10 cellular contexts compared by ENCODE assay signal in genomic region chr18:54278615-54279014, GRCh38.
"Had no signal": no experiment of that assay in that cellular context is flagged by ENCODE, and none has a peak within 500 bp of the region (broad histone marks: within the 10 kb centered on the region; RNA-seq: fewer than 3 reads in every experiment).

No MANE protein-coding gene starts in this region.

- H3K4me3 ChIP-seq: cardiac muscle cell, esophagus muscularis mucosa, left ventricle myocardium inferior had no signal

- H3K4me1 ChIP-seq: esophagus muscularis mucosa had no signal

- H3K27me3 Mint-ChIP-seq: activated CD4-positive, alpha-beta T cell treated with anti-CD3 and anti-CD28 coated beads for 36 hours; memory B cell had no signal

- H3K9me3 ChIP-seq: esophagus muscularis mucosa, left ventricle myocardium inferior had no signal

- H3K9me3 Mint-ChIP-seq: memory B cell had no signal

- H3K27ac Mint-ChIP-seq: activated CD4-positive, alpha-beta T cell treated with anti-CD3 and anti-CD28 coated beads for 36 hours; memory B cell had no signal

- H3K4me3 Mint-ChIP-seq: activated CD4-positive, alpha-beta T cell treated with anti-CD3 and anti-CD28 coated beads for 36 hours; memory B cell had no signal

- DNase-seq: activated CD4-positive, alpha-beta T cell treated with anti-CD3 and anti-CD28 coated beads for 36 hours; activated gamma-delta T cell; glutamatergic neuron; left ventricle myocardium inferior; stimulated activated CD4-positive, alpha-beta T cell treated with anti-CD3 and anti-CD28 coated beads, Interleukin-4, amount 100 ng/mL, for 1 hour; T-helper 9 cell; WERI-Rb-1 had no signal

- H3K27ac ChIP-seq: cardiac muscle cell, esophagus muscularis mucosa, WERI-Rb-1 had no signal

- H3K27me3 ChIP-seq: cardiac muscle cell, esophagus muscularis mucosa had no signal
